In the genomic region with DNA sequence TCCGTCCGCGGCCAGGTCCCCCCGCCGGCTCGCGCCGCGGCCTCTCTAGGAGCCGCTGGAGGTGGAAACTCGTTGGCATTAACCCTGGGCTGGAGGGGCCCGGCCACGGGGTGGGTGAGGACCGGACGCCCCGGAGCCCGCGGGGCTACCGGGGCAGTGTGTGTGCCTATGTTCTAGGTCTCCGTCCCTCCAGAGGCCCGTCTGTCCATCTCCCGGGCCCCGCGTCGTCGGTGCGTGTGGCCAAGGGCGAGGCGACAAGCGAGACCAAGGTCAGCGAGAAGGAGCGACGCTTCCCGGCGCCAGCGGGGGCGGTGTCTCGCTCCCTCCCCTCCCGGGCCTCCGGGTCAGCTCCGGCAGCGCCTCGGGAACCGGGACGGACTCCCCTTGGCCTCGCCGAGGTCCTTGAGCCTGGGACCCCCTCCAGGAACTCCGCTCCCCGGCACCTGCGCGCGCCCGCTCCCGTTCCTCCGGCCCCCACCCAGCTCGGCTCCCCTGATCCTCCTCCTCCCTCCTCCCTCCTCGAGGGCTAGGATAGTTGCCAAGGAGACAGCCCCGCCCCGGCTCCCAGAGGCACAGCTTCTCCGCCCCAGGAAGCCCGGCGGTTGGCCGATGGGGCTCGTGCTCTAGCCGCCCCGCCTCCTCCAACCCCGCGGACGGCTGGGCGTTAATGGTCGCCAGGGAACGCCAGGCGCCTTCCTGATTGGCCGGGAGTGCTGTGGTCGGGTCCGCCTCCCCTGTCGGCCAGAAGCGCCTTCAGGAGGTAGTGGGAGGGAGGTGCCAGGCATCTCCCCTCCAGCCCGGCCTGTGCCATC, we compare ENCODE assay signal across 1 cellular context.
TF ChIP-seq lines count a peak whose summit lies in the region.

No MANE protein-coding gene starts in this region.

TF ChIP-seq in GM12878, 131 proteins besides CTCF, POLR2A, EP300 and RAD21 (continues in another document):
- TF ChIP-seq, protein P1, sequence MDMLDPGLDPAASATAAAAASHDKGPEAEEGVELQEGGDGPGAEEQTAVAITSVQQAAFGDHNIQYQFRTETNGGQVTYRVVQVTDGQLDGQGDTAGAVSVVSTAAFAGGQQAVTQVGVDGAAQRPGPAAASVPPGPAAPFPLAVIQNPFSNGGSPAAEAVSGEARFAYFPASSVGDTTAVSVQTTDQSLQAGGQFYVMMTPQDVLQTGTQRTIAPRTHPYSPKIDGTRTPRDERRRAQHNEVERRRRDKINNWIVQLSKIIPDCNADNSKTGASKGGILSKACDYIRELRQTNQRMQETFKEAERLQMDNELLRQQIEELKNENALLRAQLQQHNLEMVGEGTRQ (IDR thresholded peaks at IDR 0.05; ENCODE audit: borderline replicate concordance, low read depth, low read length) = peak; percentile 7; the same call in 1 of the 2 replicates
- TF ChIP-seq, protein P2, sequence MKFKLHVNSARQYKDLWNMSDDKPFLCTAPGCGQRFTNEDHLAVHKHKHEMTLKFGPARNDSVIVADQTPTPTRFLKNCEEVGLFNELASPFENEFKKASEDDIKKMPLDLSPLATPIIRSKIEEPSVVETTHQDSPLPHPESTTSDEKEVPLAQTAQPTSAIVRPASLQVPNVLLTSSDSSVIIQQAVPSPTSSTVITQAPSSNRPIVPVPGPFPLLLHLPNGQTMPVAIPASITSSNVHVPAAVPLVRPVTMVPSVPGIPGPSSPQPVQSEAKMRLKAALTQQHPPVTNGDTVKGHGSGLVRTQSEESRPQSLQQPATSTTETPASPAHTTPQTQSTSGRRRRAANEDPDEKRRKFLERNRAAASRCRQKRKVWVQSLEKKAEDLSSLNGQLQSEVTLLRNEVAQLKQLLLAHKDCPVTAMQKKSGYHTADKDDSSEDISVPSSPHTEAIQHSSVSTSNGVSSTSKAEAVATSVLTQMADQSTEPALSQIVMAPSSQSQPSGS (IDR thresholded peaks at IDR 0.05; ENCODE audit: low read length) = no peak
- TF ChIP-seq BMI1 (IDR thresholded peaks at IDR 0.05; ENCODE audit: borderline replicate concordance) = peak; percentile 95
- TF ChIP-seq RUNX3 (IDR thresholded peaks at IDR 0.05; ENCODE audit: low read length) = no peak
- no peak for TF ChIP-seq ZNF384 (IDR thresholded peaks at IDR 0.05; ENCODE audit: borderline replicate concordance, low read depth, low read length)
- no peak for TF ChIP-seq KDM1A (IDR thresholded peaks at IDR 0.05; ENCODE audit: borderline replicate concordance)
- peak; percentile 63; the same call in 1 of the 2 replicates for TF ChIP-seq SIN3A (IDR thresholded peaks at IDR 0.05; ENCODE audit: low read depth, low read length)
- TF ChIP-seq MEF2A (IDR thresholded peaks at IDR 0.05; ENCODE audit: insufficient read depth, low read depth, low read length) = no peak
- peak; percentile 68; the same call in 1 of the 2 replicates for TF ChIP-seq POLR2AphosphoS2 (IDR thresholded peaks at IDR 0.05; ENCODE audit: low read depth, low read length)
- TF ChIP-seq RFX5 (IDR thresholded peaks at IDR 0.05; ENCODE audit: low read depth, low read length) = peak; percentile 58
- no peak for TF ChIP-seq IRF4 (IDR thresholded peaks at IDR 0.05; ENCODE audit: low read depth, low read length)
- peak; percentile 63 for TF ChIP-seq SIX5 (IDR thresholded peaks at IDR 0.05; ENCODE audit: low read depth, low read length, severe bottlenecking)
- TF ChIP-seq ZNF207 (IDR thresholded peaks at IDR 0.05; ENCODE audit: borderline replicate concordance) = peak; percentile 92
- TF ChIP-seq, protein P3, sequence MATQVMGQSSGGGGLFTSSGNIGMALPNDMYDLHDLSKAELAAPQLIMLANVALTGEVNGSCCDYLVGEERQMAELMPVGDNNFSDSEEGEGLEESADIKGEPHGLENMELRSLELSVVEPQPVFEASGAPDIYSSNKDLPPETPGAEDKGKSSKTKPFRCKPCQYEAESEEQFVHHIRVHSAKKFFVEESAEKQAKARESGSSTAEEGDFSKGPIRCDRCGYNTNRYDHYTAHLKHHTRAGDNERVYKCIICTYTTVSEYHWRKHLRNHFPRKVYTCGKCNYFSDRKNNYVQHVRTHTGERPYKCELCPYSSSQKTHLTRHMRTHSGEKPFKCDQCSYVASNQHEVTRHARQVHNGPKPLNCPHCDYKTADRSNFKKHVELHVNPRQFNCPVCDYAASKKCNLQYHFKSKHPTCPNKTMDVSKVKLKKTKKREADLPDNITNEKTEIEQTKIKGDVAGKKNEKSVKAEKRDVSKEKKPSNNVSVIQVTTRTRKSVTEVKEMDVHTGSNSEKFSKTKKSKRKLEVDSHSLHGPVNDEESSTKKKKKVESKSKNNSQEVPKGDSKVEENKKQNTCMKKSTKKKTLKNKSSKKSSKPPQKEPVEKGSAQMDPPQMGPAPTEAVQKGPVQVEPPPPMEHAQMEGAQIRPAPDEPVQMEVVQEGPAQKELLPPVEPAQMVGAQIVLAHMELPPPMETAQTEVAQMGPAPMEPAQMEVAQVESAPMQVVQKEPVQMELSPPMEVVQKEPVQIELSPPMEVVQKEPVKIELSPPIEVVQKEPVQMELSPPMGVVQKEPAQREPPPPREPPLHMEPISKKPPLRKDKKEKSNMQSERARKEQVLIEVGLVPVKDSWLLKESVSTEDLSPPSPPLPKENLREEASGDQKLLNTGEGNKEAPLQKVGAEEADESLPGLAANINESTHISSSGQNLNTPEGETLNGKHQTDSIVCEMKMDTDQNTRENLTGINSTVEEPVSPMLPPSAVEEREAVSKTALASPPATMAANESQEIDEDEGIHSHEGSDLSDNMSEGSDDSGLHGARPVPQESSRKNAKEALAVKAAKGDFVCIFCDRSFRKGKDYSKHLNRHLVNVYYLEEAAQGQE (IDR thresholded peaks at IDR 0.05; ENCODE audit: low read depth, low read length) = 0 out of 2 replicates have a peak, but pooled peaks have one; percentile 28
- TF ChIP-seq POU2F2 (IDR thresholded peaks at IDR 0.05; ENCODE audit: borderline replicate concordance, low read depth, low read length) = peak; percentile 16; the same call in 1 of the 3 replicates
- TF ChIP-seq RB1 (IDR thresholded peaks at IDR 0.05; ENCODE audit: borderline replicate concordance) = peak; percentile 71; the same call in 1 of the 2 replicates
- no peak for TF ChIP-seq NR2C2 (IDR thresholded peaks at IDR 0.05; ENCODE audit: borderline replicate concordance, control insufficient read depth, insufficient read length, low read depth)
- peak; percentile 73; the same call in 1 of the 2 replicates for TF ChIP-seq STAT1 (conservative IDR thresholded peaks at IDR 0.05)
- no peak for TF ChIP-seq CREB1 (IDR thresholded peaks at IDR 0.05; ENCODE audit: low read depth)
- no peak for TF ChIP-seq SUZ12 (IDR thresholded peaks at IDR 0.05; ENCODE audit: unreplicated experiment)
- TF ChIP-seq EED (IDR thresholded peaks at IDR 0.05; ENCODE audit: low read depth) = peak; percentile 40; the same call in 1 of the 2 replicates
- TF ChIP-seq, protein P4, sequence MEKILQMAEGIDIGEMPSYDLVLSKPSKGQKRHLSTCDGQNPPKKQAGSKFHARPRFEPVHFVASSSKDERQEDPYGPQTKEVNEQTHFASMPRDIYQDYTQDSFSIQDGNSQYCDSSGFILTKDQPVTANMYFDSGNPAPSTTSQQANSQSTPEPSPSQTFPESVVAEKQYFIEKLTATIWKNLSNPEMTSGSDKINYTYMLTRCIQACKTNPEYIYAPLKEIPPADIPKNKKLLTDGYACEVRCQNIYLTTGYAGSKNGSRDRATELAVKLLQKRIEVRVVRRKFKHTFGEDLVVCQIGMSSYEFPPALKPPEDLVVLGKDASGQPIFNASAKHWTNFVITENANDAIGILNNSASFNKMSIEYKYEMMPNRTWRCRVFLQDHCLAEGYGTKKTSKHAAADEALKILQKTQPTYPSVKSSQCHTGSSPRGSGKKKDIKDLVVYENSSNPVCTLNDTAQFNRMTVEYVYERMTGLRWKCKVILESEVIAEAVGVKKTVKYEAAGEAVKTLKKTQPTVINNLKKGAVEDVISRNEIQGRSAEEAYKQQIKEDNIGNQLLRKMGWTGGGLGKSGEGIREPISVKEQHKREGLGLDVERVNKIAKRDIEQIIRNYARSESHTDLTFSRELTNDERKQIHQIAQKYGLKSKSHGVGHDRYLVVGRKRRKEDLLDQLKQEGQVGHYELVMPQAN (conservative IDR thresholded peaks at IDR 0.05) = peak; percentile 90
- TF ChIP-seq CHD1 (IDR thresholded peaks at IDR 0.05; ENCODE audit: low read depth, low read length) = peak; percentile 58; the same call in 1 of the 2 replicates
- TF ChIP-seq HDGF (IDR thresholded peaks at IDR 0.05) = peak; percentile 63; the same call in 1 of the 2 replicates
- TF ChIP-seq MXI1 (IDR thresholded peaks at IDR 0.05; ENCODE audit: low read depth, low read length) = peak; percentile 89; the same call in 1 of the 2 replicates
- peak in 1 of 2 experiments; percentile 99; a peak in 2 of 3 replicates for TF ChIP-seq EGR1 (IDR thresholded peaks at IDR 0.05; ENCODE audit: borderline replicate concordance in 1 of 2, low read depth in 2 of 2, low read length in 2 of 2)
- TF ChIP-seq, protein P5, sequence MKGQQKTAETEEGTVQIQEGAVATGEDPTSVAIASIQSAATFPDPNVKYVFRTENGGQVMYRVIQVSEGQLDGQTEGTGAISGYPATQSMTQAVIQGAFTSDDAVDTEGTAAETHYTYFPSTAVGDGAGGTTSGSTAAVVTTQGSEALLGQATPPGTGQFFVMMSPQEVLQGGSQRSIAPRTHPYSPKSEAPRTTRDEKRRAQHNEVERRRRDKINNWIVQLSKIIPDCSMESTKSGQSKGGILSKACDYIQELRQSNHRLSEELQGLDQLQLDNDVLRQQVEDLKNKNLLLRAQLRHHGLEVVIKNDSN (IDR thresholded peaks at IDR 0.05; ENCODE audit: borderline replicate concordance, extremely low read length, insufficient read depth, low read depth, low read length) = peak; percentile 47
- TF ChIP-seq HCFC1 (IDR thresholded peaks at IDR 0.05; ENCODE audit: low read length) = peak; percentile 79
- TF ChIP-seq NFXL1 (IDR thresholded peaks at IDR 0.05; ENCODE audit: borderline replicate concordance) = peak; percentile 94
- no peak for TF ChIP-seq GABPA (IDR thresholded peaks at IDR 0.05; ENCODE audit: low read depth)
- peak; percentile 54; the same call in 1 of the 2 replicates for TF ChIP-seq CREM (IDR thresholded peaks at IDR 0.05; ENCODE audit: low read depth)
- TF ChIP-seq, protein P6, sequence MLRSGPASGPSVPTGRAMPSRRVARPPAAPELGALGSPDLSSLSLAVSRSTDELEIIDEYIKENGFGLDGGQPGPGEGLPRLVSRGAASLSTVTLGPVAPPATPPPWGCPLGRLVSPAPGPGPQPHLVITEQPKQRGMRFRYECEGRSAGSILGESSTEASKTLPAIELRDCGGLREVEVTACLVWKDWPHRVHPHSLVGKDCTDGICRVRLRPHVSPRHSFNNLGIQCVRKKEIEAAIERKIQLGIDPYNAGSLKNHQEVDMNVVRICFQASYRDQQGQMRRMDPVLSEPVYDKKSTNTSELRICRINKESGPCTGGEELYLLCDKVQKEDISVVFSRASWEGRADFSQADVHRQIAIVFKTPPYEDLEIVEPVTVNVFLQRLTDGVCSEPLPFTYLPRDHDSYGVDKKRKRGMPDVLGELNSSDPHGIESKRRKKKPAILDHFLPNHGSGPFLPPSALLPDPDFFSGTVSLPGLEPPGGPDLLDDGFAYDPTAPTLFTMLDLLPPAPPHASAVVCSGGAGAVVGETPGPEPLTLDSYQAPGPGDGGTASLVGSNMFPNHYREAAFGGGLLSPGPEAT (IDR thresholded peaks at IDR 0.05; ENCODE audit: low read depth) = peak; percentile 27; the same call in 1 of the 2 replicates
- TF ChIP-seq IKZF2 (IDR thresholded peaks at IDR 0.05) = peak in 1 of 2 experiments; percentile 61; a peak in 1 of 4 replicates
- peak; percentile 37; the same call in 1 of the 2 replicates for TF ChIP-seq TAF1 (IDR thresholded peaks at IDR 0.05; ENCODE audit: borderline replicate concordance, low read depth, low read length)
- TF ChIP-seq, protein P7, sequence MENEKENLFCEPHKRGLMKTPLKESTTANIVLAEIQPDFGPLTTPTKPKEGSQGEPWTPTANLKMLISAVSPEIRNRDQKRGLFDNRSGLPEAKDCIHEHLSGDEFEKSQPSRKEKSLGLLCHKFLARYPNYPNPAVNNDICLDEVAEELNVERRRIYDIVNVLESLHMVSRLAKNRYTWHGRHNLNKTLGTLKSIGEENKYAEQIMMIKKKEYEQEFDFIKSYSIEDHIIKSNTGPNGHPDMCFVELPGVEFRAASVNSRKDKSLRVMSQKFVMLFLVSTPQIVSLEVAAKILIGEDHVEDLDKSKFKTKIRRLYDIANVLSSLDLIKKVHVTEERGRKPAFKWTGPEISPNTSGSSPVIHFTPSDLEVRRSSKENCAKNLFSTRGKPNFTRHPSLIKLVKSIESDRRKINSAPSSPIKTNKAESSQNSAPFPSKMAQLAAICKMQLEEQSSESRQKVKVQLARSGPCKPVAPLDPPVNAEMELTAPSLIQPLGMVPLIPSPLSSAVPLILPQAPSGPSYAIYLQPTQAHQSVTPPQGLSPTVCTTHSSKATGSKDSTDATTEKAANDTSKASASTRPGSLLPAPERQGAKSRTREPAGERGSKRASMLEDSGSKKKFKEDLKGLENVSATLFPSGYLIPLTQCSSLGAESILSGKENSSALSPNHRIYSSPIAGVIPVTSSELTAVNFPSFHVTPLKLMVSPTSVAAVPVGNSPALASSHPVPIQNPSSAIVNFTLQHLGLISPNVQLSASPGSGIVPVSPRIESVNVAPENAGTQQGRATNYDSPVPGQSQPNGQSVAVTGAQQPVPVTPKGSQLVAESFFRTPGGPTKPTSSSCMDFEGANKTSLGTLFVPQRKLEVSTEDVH (IDR thresholded peaks at IDR 0.05; ENCODE audit: low read depth, partially characterized antibody) = no peak
- TF ChIP-seq, protein P8, sequence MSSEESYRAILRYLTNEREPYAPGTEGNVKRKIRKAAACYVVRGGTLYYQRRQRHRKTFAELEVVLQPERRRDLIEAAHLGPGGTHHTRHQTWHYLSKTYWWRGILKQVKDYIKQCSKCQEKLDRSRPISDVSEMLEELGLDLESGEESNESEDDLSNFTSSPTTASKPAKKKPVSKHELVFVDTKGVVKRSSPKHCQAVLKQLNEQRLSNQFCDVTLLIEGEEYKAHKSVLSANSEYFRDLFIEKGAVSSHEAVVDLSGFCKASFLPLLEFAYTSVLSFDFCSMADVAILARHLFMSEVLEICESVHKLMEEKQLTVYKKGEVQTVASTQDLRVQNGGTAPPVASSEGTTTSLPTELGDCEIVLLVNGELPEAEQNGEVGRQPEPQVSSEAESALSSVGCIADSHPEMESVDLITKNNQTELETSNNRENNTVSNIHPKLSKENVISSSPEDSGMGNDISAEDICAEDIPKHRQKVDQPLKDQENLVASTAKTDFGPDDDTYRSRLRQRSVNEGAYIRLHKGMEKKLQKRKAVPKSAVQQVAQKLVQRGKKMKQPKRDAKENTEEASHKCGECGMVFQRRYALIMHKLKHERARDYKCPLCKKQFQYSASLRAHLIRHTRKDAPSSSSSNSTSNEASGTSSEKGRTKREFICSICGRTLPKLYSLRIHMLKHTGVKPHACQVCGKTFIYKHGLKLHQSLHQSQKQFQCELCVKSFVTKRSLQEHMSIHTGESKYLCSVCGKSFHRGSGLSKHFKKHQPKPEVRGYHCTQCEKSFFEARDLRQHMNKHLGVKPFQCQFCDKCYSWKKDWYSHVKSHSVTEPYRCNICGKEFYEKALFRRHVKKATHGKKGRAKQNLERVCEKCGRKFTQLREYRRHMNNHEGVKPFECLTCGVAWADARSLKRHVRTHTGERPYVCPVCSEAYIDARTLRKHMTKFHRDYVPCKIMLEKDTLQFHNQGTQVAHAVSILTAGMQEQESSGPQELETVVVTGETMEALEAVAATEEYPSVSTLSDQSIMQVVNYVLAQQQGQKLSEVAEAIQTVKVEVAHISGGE (CRISPR knock-in tag; IDR thresholded peaks at IDR 0.05) = peak; percentile 85
- no peak for TF ChIP-seq ASH2L (IDR thresholded peaks at IDR 0.05; ENCODE audit: borderline replicate concordance, low read depth)
- peak; percentile 89 for TF ChIP-seq LARP7 (IDR thresholded peaks at IDR 0.05)
- peak; percentile 72 for TF ChIP-seq NBN (IDR thresholded peaks at IDR 0.05)
- TF ChIP-seq GATAD2B (conservative IDR thresholded peaks at IDR 0.05; ENCODE audit: low read depth) = peak; percentile 78
- TF ChIP-seq CEBPB (IDR thresholded peaks at IDR 0.05; ENCODE audit: borderline replicate concordance in 1 of 2, low read depth in 2 of 2, low read length in 2 of 2) = no peak
- TF ChIP-seq ESRRA (IDR thresholded peaks at IDR 0.05; ENCODE audit: low read length) = peak; percentile 91; the same call in 1 of the 2 replicates
